ENCODE assay signal across 1 cellular context in the genomic region with DNA sequence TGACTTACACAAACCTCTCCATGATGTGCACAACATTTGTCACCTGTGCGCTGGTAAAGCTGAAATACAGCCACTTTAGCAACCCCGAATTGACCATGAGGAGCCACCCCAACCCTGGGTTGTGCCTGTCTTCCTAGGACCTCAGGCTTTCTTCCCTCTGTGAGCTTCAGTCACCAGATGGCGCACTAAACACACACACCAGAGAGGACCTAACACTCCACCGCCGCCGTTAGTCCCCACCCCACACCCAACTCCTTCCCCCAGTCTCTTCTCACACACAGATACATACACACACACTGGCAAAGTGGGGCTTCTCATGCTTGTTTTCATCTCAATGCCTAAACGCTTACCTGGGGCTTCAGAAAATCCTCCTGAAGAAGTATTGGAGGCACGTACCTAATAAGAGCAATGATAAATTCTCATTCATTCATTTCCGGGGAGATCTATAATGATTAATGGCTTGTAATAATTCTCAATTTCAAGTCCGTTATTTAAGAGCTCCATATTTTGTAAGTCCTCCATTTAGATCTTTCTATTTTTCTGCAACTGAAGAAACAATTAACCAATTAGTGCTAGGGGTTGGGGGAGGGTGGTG.
TF ChIP-seq lines count a peak whose summit lies in the region.

No MANE protein-coding gene starts in this region.

TF ChIP-seq in K562, 482 proteins besides CTCF, POLR2A, EP300 and RAD21 (continued from another document and continues in another):
- TF ChIP-seq, protein P1, sequence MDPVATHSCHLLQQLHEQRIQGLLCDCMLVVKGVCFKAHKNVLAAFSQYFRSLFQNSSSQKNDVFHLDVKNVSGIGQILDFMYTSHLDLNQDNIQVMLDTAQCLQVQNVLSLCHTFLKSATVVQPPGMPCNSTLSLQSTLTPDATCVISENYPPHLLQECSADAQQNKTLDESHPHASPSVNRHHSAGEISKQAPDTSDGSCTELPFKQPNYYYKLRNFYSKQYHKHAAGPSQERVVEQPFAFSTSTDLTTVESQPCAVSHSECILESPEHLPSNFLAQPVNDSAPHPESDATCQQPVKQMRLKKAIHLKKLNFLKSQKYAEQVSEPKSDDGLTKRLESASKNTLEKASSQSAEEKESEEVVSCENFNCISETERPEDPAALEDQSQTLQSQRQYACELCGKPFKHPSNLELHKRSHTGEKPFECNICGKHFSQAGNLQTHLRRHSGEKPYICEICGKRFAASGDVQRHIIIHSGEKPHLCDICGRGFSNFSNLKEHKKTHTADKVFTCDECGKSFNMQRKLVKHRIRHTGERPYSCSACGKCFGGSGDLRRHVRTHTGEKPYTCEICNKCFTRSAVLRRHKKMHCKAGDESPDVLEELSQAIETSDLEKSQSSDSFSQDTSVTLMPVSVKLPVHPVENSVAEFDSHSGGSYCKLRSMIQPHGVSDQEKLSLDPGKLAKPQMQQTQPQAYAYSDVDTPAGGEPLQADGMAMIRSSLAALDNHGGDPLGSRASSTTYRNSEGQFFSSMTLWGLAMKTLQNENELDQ (CRISPR knock-in tag; IDR thresholded peaks at IDR 0.05; ENCODE audit: borderline replicate concordance): no peak
- TF ChIP-seq ARID2 (IDR thresholded peaks at IDR 0.05) (0 out of 2 replicates have a peak, but pooled peaks have one; percentile 53), NCOA6 (IDR thresholded peaks at IDR 0.05) (no peak), YY1 (IDR thresholded peaks at IDR 0.05; ENCODE audit: borderline replicate concordance in 1 of 3, control insufficient read depth in 1 of 3, extremely low read depth in 1 of 3, insufficient read depth in 3 of 3, insufficient read length in 1 of 3, insufficient replicate concordance in 2 of 3, low read depth in 1 of 3, low read length in 2 of 3) (peak in 1 of 3 experiments; percentile 27), DPF2 (IDR thresholded peaks at IDR 0.05) (no peak), SMAD4 (CRISPR knock-in tag; conservative IDR thresholded peaks at IDR 0.05) (no peak), SMC3 (conservative IDR thresholded peaks at IDR 0.05; ENCODE audit: insufficient read depth, low read depth, low read length) (peak; percentile 92), ZNF140 (CRISPR knock-in tag; IDR thresholded peaks at IDR 0.05) (no peak), ZNF324 (CRISPR knock-in tag; IDR thresholded peaks at IDR 0.05) (no peak), ZNF165 (CRISPR knock-in tag; IDR thresholded peaks at IDR 0.05; ENCODE audit: borderline replicate concordance) (no peak), HLTF (IDR thresholded peaks at IDR 0.05) (no peak), SMAD3 (CRISPR knock-in tag; conservative IDR thresholded peaks at IDR 0.05) (no peak), TCFL5 (CRISPR knock-in tag; conservative IDR thresholded peaks at IDR 0.05) (no peak), GATAD2A (IDR thresholded peaks at IDR 0.05) (no peak), SIX5 (IDR thresholded peaks at IDR 0.05; ENCODE audit: borderline replicate concordance in 1 of 2, insufficient read depth in 1 of 2, low read depth in 1 of 2, low read length in 2 of 2) (no peak), ZNF586 (CRISPR knock-in tag; conservative IDR thresholded peaks at IDR 0.05) (no peak), NCOA4 (IDR thresholded peaks at IDR 0.05; ENCODE audit: partially characterized antibody) (no peak), FOXJ2 (tag; IDR thresholded peaks at IDR 0.05) (no peak), ZNF239 (CRISPR knock-in tag; IDR thresholded peaks at IDR 0.05) (no peak)
- TF ChIP-seq, protein P2, sequence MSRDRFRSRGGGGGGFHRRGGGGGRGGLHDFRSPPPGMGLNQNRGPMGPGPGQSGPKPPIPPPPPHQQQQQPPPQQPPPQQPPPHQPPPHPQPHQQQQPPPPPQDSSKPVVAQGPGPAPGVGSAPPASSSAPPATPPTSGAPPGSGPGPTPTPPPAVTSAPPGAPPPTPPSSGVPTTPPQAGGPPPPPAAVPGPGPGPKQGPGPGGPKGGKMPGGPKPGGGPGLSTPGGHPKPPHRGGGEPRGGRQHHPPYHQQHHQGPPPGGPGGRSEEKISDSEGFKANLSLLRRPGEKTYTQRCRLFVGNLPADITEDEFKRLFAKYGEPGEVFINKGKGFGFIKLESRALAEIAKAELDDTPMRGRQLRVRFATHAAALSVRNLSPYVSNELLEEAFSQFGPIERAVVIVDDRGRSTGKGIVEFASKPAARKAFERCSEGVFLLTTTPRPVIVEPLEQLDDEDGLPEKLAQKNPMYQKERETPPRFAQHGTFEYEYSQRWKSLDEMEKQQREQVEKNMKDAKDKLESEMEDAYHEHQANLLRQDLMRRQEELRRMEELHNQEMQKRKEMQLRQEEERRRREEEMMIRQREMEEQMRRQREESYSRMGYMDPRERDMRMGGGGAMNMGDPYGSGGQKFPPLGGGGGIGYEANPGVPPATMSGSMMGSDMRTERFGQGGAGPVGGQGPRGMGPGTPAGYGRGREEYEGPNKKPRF (IDR thresholded peaks at IDR 0.05; ENCODE audit: low read depth, low read length): no peak
- TF ChIP-seq, protein P3, sequence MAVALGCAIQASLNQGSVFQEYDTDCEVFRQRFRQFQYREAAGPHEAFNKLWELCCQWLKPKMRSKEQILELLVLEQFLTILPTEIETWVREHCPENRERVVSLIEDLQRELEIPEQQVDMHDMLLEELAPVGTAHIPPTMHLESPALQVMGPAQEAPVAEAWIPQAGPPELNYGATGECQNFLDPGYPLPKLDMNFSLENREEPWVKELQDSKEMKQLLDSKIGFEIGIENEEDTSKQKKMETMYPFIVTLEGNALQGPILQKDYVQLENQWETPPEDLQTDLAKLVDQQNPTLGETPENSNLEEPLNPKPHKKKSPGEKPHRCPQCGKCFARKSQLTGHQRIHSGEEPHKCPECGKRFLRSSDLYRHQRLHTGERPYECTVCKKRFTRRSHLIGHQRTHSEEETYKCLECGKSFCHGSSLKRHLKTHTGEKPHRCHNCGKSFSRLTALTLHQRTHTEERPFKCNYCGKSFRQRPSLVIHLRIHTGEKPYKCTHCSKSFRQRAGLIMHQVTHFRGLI (CRISPR knock-in tag; IDR thresholded peaks at IDR 0.05): no peak
- TF ChIP-seq, protein P4, sequence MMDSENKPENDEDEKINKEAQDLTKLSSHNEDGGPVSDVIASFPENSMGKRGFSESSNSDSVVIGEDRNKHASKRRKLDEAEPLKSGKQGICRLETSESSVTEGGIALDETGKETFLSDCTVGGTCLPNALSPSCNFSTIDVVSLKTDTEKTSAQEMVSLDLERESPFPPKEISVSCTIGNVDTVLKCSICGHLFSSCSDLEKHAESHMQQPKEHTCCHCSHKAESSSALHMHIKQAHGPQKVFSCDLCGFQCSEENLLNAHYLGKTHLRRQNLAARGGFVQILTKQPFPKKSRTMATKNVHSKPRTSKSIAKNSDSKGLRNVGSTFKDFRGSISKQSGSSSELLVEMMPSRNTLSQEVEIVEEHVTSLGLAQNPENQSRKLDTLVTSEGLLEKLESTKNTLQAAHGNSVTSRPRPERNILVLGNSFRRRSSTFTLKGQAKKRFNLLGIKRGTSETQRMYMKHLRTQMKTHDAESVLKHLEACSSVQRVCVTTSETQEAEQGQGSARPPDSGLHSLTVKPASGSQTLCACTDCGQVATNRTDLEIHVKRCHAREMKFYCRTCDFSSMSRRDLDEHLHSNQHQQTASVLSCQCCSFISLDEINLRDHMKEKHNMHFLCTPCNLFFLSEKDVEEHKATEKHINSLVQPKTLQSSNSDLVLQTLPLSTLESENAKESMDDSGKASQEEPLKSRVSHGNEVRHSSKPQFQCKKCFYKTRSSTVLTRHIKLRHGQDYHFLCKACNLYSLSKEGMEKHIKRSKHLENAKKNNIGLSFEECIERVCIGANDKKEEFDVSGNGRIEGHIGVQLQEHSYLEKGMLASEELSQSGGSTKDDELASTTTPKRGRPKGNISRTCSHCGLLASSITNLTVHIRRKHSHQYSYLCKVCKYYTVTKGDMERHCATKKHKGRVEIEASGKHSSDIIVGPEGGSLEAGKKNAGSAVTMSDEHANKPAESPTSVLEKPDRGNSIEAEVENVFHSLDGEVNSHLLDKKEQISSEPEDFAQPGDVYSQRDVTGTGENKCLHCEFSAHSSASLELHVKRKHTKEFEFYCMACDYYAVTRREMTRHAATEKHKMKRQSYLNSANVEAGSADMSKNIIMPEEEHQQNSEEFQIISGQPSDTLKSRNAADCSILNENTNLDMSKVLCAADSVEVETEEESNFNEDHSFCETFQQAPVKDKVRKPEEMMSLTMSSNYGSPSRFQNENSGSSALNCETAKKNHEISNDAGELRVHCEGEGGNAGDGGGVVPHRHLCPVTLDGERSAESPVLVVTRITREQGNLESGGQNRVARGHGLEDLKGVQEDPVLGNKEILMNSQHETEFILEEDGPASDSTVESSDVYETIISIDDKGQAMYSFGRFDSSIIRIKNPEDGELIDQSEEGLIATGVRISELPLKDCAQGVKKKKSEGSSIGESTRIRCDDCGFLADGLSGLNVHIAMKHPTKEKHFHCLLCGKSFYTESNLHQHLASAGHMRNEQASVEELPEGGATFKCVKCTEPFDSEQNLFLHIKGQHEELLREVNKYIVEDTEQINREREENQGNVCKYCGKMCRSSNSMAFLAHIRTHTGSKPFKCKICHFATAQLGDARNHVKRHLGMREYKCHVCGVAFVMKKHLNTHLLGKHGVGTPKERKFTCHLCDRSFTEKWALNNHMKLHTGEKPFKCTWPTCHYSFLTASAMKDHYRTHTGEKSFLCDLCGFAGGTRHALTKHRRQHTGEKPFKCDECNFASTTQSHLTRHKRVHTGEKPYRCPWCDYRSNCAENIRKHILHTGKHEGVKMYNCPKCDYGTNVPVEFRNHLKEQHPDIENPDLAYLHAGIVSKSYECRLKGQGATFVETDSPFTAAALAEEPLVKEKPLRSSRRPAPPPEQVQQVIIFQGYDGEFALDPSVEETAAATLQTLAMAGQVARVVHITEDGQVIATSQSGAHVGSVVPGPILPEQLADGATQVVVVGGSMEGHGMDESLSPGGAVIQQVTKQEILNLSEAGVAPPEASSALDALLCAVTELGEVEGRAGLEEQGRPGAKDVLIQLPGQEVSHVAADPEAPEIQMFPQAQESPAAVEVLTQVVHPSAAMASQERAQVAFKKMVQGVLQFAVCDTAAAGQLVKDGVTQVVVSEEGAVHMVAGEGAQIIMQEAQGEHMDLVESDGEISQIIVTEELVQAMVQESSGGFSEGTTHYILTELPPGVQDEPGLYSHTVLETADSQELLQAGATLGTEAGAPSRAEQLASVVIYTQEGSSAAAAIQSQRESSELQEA (IDR thresholded peaks at IDR 0.05; ENCODE audit: low read depth): no peak
- TF ChIP-seq, protein P5, sequence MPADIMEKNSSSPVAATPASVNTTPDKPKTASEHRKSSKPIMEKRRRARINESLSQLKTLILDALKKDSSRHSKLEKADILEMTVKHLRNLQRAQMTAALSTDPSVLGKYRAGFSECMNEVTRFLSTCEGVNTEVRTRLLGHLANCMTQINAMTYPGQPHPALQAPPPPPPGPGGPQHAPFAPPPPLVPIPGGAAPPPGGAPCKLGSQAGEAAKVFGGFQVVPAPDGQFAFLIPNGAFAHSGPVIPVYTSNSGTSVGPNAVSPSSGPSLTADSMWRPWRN (IDR thresholded peaks at IDR 0.05; ENCODE audit: low read depth): no peak
- TF ChIP-seq, protein P6, sequence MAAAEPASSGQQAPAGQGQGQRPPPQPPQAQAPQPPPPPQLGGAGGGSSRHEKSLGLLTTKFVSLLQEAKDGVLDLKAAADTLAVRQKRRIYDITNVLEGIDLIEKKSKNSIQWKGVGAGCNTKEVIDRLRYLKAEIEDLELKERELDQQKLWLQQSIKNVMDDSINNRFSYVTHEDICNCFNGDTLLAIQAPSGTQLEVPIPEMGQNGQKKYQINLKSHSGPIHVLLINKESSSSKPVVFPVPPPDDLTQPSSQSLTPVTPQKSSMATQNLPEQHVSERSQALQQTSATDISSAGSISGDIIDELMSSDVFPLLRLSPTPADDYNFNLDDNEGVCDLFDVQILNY (CRISPR knock-in tag; IDR thresholded peaks at IDR 0.05): no peak
- TF ChIP-seq, protein P7, sequence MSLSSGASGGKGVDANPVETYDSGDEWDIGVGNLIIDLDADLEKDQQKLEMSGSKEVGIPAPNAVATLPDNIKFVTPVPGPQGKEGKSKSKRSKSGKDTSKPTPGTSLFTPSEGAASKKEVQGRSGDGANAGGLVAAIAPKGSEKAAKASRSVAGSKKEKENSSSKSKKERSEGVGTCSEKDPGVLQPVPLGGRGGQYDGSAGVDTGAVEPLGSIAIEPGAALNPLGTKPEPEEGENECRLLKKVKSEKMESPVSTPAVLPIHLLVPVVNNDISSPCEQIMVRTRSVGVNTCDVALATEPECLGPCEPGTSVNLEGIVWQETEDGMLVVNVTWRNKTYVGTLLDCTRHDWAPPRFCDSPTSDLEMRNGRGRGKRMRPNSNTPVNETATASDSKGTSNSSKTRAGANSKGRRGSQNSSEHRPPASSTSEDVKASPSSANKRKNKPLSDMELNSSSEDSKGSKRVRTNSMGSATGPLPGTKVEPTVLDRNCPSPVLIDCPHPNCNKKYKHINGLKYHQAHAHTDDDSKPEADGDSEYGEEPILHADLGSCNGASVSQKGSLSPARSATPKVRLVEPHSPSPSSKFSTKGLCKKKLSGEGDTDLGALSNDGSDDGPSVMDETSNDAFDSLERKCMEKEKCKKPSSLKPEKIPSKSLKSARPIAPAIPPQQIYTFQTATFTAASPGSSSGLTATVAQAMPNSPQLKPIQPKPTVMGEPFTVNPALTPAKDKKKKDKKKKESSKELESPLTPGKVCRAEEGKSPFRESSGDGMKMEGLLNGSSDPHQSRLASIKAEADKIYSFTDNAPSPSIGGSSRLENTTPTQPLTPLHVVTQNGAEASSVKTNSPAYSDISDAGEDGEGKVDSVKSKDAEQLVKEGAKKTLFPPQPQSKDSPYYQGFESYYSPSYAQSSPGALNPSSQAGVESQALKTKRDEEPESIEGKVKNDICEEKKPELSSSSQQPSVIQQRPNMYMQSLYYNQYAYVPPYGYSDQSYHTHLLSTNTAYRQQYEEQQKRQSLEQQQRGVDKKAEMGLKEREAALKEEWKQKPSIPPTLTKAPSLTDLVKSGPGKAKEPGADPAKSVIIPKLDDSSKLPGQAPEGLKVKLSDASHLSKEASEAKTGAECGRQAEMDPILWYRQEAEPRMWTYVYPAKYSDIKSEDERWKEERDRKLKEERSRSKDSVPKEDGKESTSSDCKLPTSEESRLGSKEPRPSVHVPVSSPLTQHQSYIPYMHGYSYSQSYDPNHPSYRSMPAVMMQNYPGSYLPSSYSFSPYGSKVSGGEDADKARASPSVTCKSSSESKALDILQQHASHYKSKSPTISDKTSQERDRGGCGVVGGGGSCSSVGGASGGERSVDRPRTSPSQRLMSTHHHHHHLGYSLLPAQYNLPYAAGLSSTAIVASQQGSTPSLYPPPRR (CRISPR knock-in tag; IDR thresholded peaks at IDR 0.05; ENCODE audit: borderline replicate concordance): no peak
- TF ChIP-seq, protein P8, sequence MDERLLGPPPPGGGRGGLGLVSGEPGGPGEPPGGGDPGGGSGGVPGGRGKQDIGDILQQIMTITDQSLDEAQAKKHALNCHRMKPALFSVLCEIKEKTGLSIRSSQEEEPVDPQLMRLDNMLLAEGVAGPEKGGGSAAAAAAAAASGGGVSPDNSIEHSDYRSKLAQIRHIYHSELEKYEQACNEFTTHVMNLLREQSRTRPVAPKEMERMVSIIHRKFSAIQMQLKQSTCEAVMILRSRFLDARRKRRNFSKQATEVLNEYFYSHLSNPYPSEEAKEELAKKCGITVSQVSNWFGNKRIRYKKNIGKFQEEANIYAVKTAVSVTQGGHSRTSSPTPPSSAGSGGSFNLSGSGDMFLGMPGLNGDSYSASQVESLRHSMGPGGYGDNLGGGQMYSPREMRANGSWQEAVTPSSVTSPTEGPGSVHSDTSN (CRISPR knock-in tag; IDR thresholded peaks at IDR 0.05; ENCODE audit: low read depth): no peak
- TF ChIP-seq, protein P8 (tag; conservative IDR thresholded peaks at IDR 0.05; ENCODE audit: low read depth): peak; percentile 58
